In genomic region chr19:57771417-57771816, GRCh38 we compare ENCODE assay signal across 1 cellular context.
TF ChIP-seq lines count a peak whose summit lies in the region.

No MANE protein-coding gene starts in this region.

TF ChIP-seq in WTC11, 78 proteins besides CTCF, POLR2A, EP300 and RAD21 (continued from another document):
- TF ChIP-seq FOXP4 (CRISPR knock-in tag; IDR thresholded peaks at IDR 0.05), result no peak
- TF ChIP-seq TEAD4 (CRISPR knock-in tag; IDR thresholded peaks at IDR 0.05), result no peak
- TF ChIP-seq ARID4B (CRISPR knock-in tag; IDR thresholded peaks at IDR 0.05; ENCODE audit: borderline replicate concordance), result no peak
